19 cellular contexts compared by ENCODE assay signal in genomic region chr10:86716466-86716865, GRCh38. TPM values are rescaled to one million over a fixed set of nuclear protein-coding genes. Genes with fewer than 3 reads are reported as not detected.
DNase-seq lines count a peak whose midpoint lies in the region; ATAC-seq and TF ChIP-seq lines count a peak whose summit lies in the region.
"Had no signal": no experiment of that assay in that cellular context is flagged by ENCODE, and none has a peak within 500 bp of the region (broad histone marks: within the 10 kb centered on the region; RNA-seq: fewer than 3 reads in every experiment).

No MANE protein-coding gene starts in this region.

- intact Hi-C loops in left ventricle myocardium inferior (cut with micrococcal nuclease) (no loop called here), tibial artery (cut with DNase I; ENCODE audit: low total_unique reads) (no loop called here), breast epithelium (cut with DNase I; ENCODE audit: low total_unique reads) (no loop called here)

- ATAC-seq in HG03457 (IDR thresholded peaks at IDR 0.05; ENCODE audit: unreplicated experiment): no peak
- ATAC-seq: HepG2 had no signal

- H3K9me3 Mint-ChIP-seq in activated naive CD4-positive, alpha-beta T cell treated with anti-CD3 and anti-CD28 coated beads, Interleukin-2, amount 10 ng/mL, durations not matched to agents 7 days and 5 days: no peaks in the 10 kb centered on the region
- H3K9me3 Mint-ChIP-seq in endodermal cell: no peaks in the 10 kb centered on the region

- H3K4me3 ChIP-seq in left ventricle myocardium inferior (no peak overlapping the region), osteoblast (ENCODE audit: insufficient read depth, low read length) (no peak overlapping the region), tibial artery (no peak overlapping the region), endodermal cell (ENCODE audit: low read length) (no peak overlapping the region), breast epithelium (no peak overlapping the region)

- H4K20me1 ChIP-seq in osteoblast (ENCODE audit: insufficient read depth, low read length): no peaks in the 10 kb centered on the region

- H2AFZ ChIP-seq in osteoblast (ENCODE audit: low read length): no peak overlapping the region

- H3K4me2 ChIP-seq in osteoblast (ENCODE audit: insufficient read depth, low read length): no peak overlapping the region

- WGBS in endodermal cell (ENCODE audit: insufficient coverage in 1 of 2, insufficient read length in 1 of 2), 2 experiments: 94 to 96% methylated on average over 8 to 13 of the region's 13 CpGs

- no peaks in the 10 kb centered on the region for H3K79me2 ChIP-seq in osteoblast (ENCODE audit: insufficient read depth, low read length)

- H3K27ac ChIP-seq in left ventricle myocardium inferior (replicated peaks) (peak overlapping the region; percentile 25), osteoblast (ENCODE audit: low read depth, low read length) (no peak overlapping the region), tibial artery (peak overlapping the region; percentile 32 to 41), endodermal cell (ENCODE audit: low read depth, low read length) (no peak overlapping the region), breast epithelium (no peak overlapping the region)
- H3K27ac ChIP-seq: 22Rv1 had no signal

- peaks cover 73% of the 10 kb centered on the region for H3K4me1 ChIP-seq in left ventricle myocardium inferior
- H3K4me1 ChIP-seq in osteoblast (ENCODE audit: insufficient read depth, low read length): peaks cover 5% of the 10 kb centered on the region
- H3K4me1 ChIP-seq in tibial artery: peaks cover 0 to 9% (median 5%) of the 10 kb centered on the region in 4 donors
- H3K4me1 ChIP-seq in endodermal cell (ENCODE audit: control insufficient read depth, insufficient read depth, low read length): no peaks in the 10 kb centered on the region
- H3K4me1 ChIP-seq in breast epithelium: no peaks in the 10 kb centered on the region

- H3K36me3 Mint-ChIP-seq in activated naive CD4-positive, alpha-beta T cell treated with anti-CD3 and anti-CD28 coated beads, Interleukin-2, amount 10 ng/mL, durations not matched to agents 7 days and 5 days: no peaks in the 10 kb centered on the region
- no peaks in the 10 kb centered on the region for H3K36me3 Mint-ChIP-seq in endodermal cell (ENCODE audit: low read depth)
- H3K36me3 Mint-ChIP-seq: CD14-positive monocyte had no signal

- H3K27me3 Mint-ChIP-seq in activated naive CD4-positive, alpha-beta T cell treated with anti-CD3 and anti-CD28 coated beads, Interleukin-2, amount 10 ng/mL, durations not matched to agents 7 days and 5 days: peaks cover 20% of the 10 kb centered on the region
- peaks cover 1% of the 10 kb centered on the region for H3K27me3 Mint-ChIP-seq in endodermal cell (ENCODE audit: insufficient read depth)

- CTCF ChIA-PET in activated naive CD4-positive, alpha-beta T cell treated with anti-CD3 and anti-CD28 coated beads, Interleukin-2, amount 10 ng/mL, durations not matched to agents 7 days and 5 days (lab: Charles Lee): no interaction called here

- no peaks in the 10 kb centered on the region for H3K9me3 ChIP-seq in left ventricle myocardium inferior (replicated peaks)
- no peaks in the 10 kb centered on the region for H3K9me3 ChIP-seq in osteoblast (ENCODE audit: low read depth, low read length)
- H3K9me3 ChIP-seq in tibial artery: no peaks in the 10 kb centered on the region
- no peaks in the 10 kb centered on the region for H3K9me3 ChIP-seq in endodermal cell (ENCODE audit: control insufficient read depth, low read length)
- H3K9me3 ChIP-seq in breast epithelium: no peaks in the 10 kb centered on the region

- H3K27me3 ChIP-seq in left ventricle myocardium inferior (ENCODE audit: low read depth): peaks cover 14% of the 10 kb centered on the region
- H3K27me3 ChIP-seq in osteoblast (ENCODE audit: insufficient read depth, low read length): no peaks in the 10 kb centered on the region
- H3K27me3 ChIP-seq in tibial artery: no peaks in the 10 kb centered on the region
- H3K27me3 ChIP-seq in endodermal cell (ENCODE audit: control insufficient read depth, insufficient read depth, low read length, poor library complexity, severe bottlenecking): no peaks in the 10 kb centered on the region
- no peaks in the 10 kb centered on the region for H3K27me3 ChIP-seq in breast epithelium

- H3K36me3 ChIP-seq in left ventricle myocardium inferior (peaks cover 28% of the 10 kb centered on the region), osteoblast (ENCODE audit: insufficient read depth, low read length) (no peaks in the 10 kb centered on the region), tibial artery (peaks cover 11 to 16% (median 15%) of the 10 kb centered on the region in 3 donors), endodermal cell (ENCODE audit: control insufficient read depth, insufficient read depth, low read length) (no peaks in the 10 kb centered on the region), breast epithelium (no peaks in the 10 kb centered on the region)

- no peak for TF ChIP-seq POLR2A in breast epithelium (IDR thresholded peaks at IDR 0.05)

- peak; percentile 14 for DNase-seq in activated naive CD4-positive, alpha-beta T cell treated with anti-CD3 and anti-CD28 coated beads, Interleukin-2, amount 10 ng/mL, durations not matched to agents 7 days and 5 days
- no peak for DNase-seq in activated naive CD4-positive, alpha-beta T cell treated with anti-CD3 and anti-CD28 coated beads, Interleukin-2, amount 50 U/mL, for 16 hours
- DNase-seq in left ventricle myocardium inferior (no peak), osteoblast (ENCODE audit: insufficient read length, low spot score, missing footprints) (peak; percentile 23), tibial artery (peak; percentile 9 to 48), endodermal cell (no peak), breast epithelium (ENCODE audit: low spot score in 2 of 2) (no peak)
- DNase-seq: AML-193, DMS79 treated with DMSO at 0.1 percent for 48 hours, GOT3, KG1, NCI-H1417 treated with DMSO at 0.1 percent for 48 hours, NCI-H187 treated with DMSO at 0.1 percent for 48 hours, NCI-H345, NCI-H524 treated with DMSO at 0.1 percent for 48 hours had no signal

- no peak overlapping the region for H3K27ac Mint-ChIP-seq in activated naive CD4-positive, alpha-beta T cell treated with anti-CD3 and anti-CD28 coated beads, Interleukin-2, amount 10 ng/mL, durations not matched to agents 7 days and 5 days
- H3K27ac Mint-ChIP-seq in endodermal cell: no peak overlapping the region

- H3K4me3 Mint-ChIP-seq in activated naive CD4-positive, alpha-beta T cell treated with anti-CD3 and anti-CD28 coated beads, Interleukin-2, amount 10 ng/mL, durations not matched to agents 7 days and 5 days: no peak overlapping the region
- H3K4me3 Mint-ChIP-seq in endodermal cell: no peak overlapping the region
- H3K4me3 Mint-ChIP-seq: CD14-positive monocyte had no signal

- H3K4me1 Mint-ChIP-seq in activated naive CD4-positive, alpha-beta T cell treated with anti-CD3 and anti-CD28 coated beads, Interleukin-2, amount 10 ng/mL, durations not matched to agents 7 days and 5 days: peaks cover 7% of the 10 kb centered on the region
- peaks cover 23% of the 10 kb centered on the region for H3K4me1 Mint-ChIP-seq in endodermal cell

- TF ChIP-seq CTCF in left ventricle myocardium inferior (IDR thresholded peaks at IDR 0.05; ENCODE audit: borderline replicate concordance): no peak
- no peak for TF ChIP-seq CTCF in osteoblast (IDR thresholded peaks at IDR 0.05; ENCODE audit: extremely low read depth, low read depth, low read length)
- TF ChIP-seq CTCF in tibial artery (IDR thresholded peaks at IDR 0.05): no peak
- TF ChIP-seq CTCF in endodermal cell (conservative IDR thresholded peaks at IDR 0.05): no peak
- no peak for TF ChIP-seq CTCF in breast epithelium (IDR thresholded peaks at IDR 0.05)

- H3K9ac ChIP-seq in endodermal cell (ENCODE audit: extremely low read depth, low read length, poor library complexity, severe bottlenecking): no peak overlapping the region

RNA-seq across cellular contexts. Expression of gene BMPR1A, which starts 40.0 kb away (rescaled TPM):
- total RNA-seq in left ventricle myocardium inferior: 43.8 TPM
- total RNA-seq in osteoblast: 71.7 and 73.7 TPM in 2 replicates
- total RNA-seq in endodermal cell: 10 to 100 TPM; 69.4 to 96.4 TPM
- polyA plus RNA-seq in endodermal cell (2013, experiment 1 of 2): 40.2 TPM
- polyA plus RNA-seq in endodermal cell (2013, experiment 2 of 2): 38.8 TPM
- total RNA-seq in breast epithelium: 10 to 100 TPM; 49.8 to 87.2 (median 57.4) TPM

RNA-seq across cellular contexts. Expression of gene LDB3, which starts 48.2 kb away (rescaled TPM):
- total RNA-seq in left ventricle myocardium inferior (1,542 TPM), osteoblast (under 0.01 TPM in 2 replicates), endodermal cell (under 1 TPM; 0.11 to 0.35 TPM), breast epithelium (1 to 10 TPM in 2 of 3 donors, under 1 TPM in 1; 0.98 to 2.9 (median 1.3) TPM)
- polyA plus RNA-seq in endodermal cell (2013, experiment 1 of 2): 1.00 TPM
- 1.3 TPM for polyA plus RNA-seq in endodermal cell (2013, experiment 2 of 2)
- total RNA-seq: HepG2 had no signal
- polyA plus RNA-seq: CD14-positive monocyte, HepG2 had no signal

Comparison
In these comparisons a context has a peak if more than half of its experiments do, and no peak if none do; other contexts are left out.
1. DNase-seq: peak in activated naive CD4-positive, alpha-beta T cell treated with anti-CD3 and anti-CD28 coated beads, Interleukin-2, amount 10 ng/mL, durations not matched to agents 7 days and 5 days (single experiment), osteoblast (single experiment) and tibial artery (2 of 2); none in activated naive CD4-positive, alpha-beta T cell treated with anti-CD3 and anti-CD28 coated beads, Interleukin-2, amount 50 U/mL, for 16 hours (single experiment), left ventricle myocardium inferior (single experiment), endodermal cell (single experiment) and breast epithelium (0 of 2).
2. H3K27ac ChIP-seq: peak in left ventricle myocardium inferior (single experiment) and tibial artery (2 of 2); none in osteoblast (single experiment), endodermal cell (single experiment) and breast epithelium (0 of 2).
3. RNA of gene LDB3, which starts 48.2 kb away (total RNA-seq): 1,542 TPM in left ventricle myocardium inferior (single experiment); 0.98 to 2.9 TPM in breast epithelium, 0.11 to 0.35 TPM in endodermal cell and under 0.01 TPM in osteoblast; every median in the first group is over 100 times any median in the second.